In genomic region chr3:134693804-134694203, GRCh38 we compare ENCODE assay signal across 18 cellular contexts. TPM values are rescaled to one million over a fixed set of nuclear protein-coding genes. Genes with fewer than 3 reads are reported as not detected.
DNase-seq lines count a peak whose midpoint lies in the region; ATAC-seq and TF ChIP-seq lines count a peak whose summit lies in the region.
"Had no signal": no experiment of that assay in that cellular context is flagged by ENCODE, and none has a peak within 500 bp of the region (broad histone marks: within the 10 kb centered on the region; RNA-seq: fewer than 3 reads in every experiment).

No MANE protein-coding gene starts in this region.

- H3K9me3 ChIP-seq in left ventricle myocardium inferior (replicated peaks) (no peaks in the 10 kb centered on the region), psoas muscle (no peaks in the 10 kb centered on the region)
- H3K9me3 ChIP-seq: BE2C had no signal

- no peak for TF ChIP-seq CTCF in left ventricle myocardium inferior (IDR thresholded peaks at IDR 0.05; ENCODE audit: borderline replicate concordance)
- no peak for TF ChIP-seq CTCF in psoas muscle (IDR thresholded peaks at IDR 0.05)

- ATAC-seq in psoas muscle, result peak; percentile 29 to 65 (median 42)
- ATAC-seq in HG03097 (IDR thresholded peaks at IDR 0.05; ENCODE audit: low FRiP score, unreplicated experiment), result no peak
- ATAC-seq in activated T-cell treated with anti-CD3 and anti-CD28 coated beads, Interleukin-2, amount 50 U/mL, for 4 hours, result no peak

- H3K27ac ChIP-seq in left ventricle myocardium inferior (replicated peaks) (peak overlapping the region; percentile 87), psoas muscle (no peak overlapping the region)
- H3K27ac ChIP-seq: PC-9 had no signal

- intact Hi-C loops in left ventricle myocardium inferior (cut with micrococcal nuclease), result no loop called here
- intact Hi-C loops in psoas muscle (cut with DNase I), result no loop called here

- H3K4me3 ChIP-seq in left ventricle myocardium inferior (no peak overlapping the region), psoas muscle (no peak overlapping the region)
- H3K4me3 ChIP-seq: GM23338, PC-9 had no signal

- H3K4me1 ChIP-seq in left ventricle myocardium inferior (peaks cover 43% of the 10 kb centered on the region), psoas muscle (peaks cover 23% of the 10 kb centered on the region)
- H3K4me1 ChIP-seq: BE2C had no signal

- H3K4me1 Mint-ChIP-seq in activated T-cell treated with anti-CD3 and anti-CD28 coated beads, Interleukin-2, amount 50 U/mL, for 4 hours (ENCODE audit: low read depth), result no peaks in the 10 kb centered on the region

- no peaks in the 10 kb centered on the region for H3K9me3 Mint-ChIP-seq in activated T-cell treated with anti-CD3 and anti-CD28 coated beads, Interleukin-2, amount 50 U/mL, for 4 hours
- H3K9me3 Mint-ChIP-seq: CD4-positive, alpha-beta T cell; GM23338 had no signal

- peaks cover 2% of the 10 kb centered on the region for H3K27me3 Mint-ChIP-seq in activated T-cell treated with anti-CD3 and anti-CD28 coated beads, Interleukin-2, amount 50 U/mL, for 4 hours (ENCODE audit: low read depth)

- H3K4me3 Mint-ChIP-seq in activated T-cell treated with anti-CD3 and anti-CD28 coated beads, Interleukin-2, amount 50 U/mL, for 4 hours, result no peak overlapping the region
- H3K4me3 Mint-ChIP-seq: CD4-positive, alpha-beta T cell; GM23338 had no signal

- WGBS in psoas muscle, 3 donors, result 33 to 42% (median 35%) methylated on average over 7 of the region's 7 CpGs

- DNase-seq in M059J (ENCODE audit: low read depth), result peak; percentile 69
- peak; percentile 16 for DNase-seq in astrocyte of the hippocampus (ENCODE audit: low read depth, low spot score)
- peak; percentile 80 for DNase-seq in left ventricle myocardium inferior
- DNase-seq in psoas muscle, result no peak
- DNase-seq in activated effector memory CD4-positive, alpha-beta T cell treated with Interleukin-2 at 50 U/mL for 16 hours, result no peak
- DNase-seq in activated T-cell treated with anti-CD3 and anti-CD28 coated beads, Interleukin-2, amount 50 U/mL, for 4 hours, result no peak
- DNase-seq in NCI-H2029 treated with DMSO at 0.1 percent for 48 hours (lab: John Stamatoyannopoulos, UW), result no peak
- DNase-seq: BE2C; Calu3; CD4-positive, alpha-beta T cell; DMS79 treated with DMSO at 0.1 percent for 48 hours; NCI-H1436; NCI-H2029; NCI-H510A; NCI-H774; PC-9 had no signal

- no peaks in the 10 kb centered on the region for H3K36me3 Mint-ChIP-seq in activated T-cell treated with anti-CD3 and anti-CD28 coated beads, Interleukin-2, amount 50 U/mL, for 4 hours (ENCODE audit: insufficient read depth)

- H3K36me3 ChIP-seq in left ventricle myocardium inferior, result no peaks in the 10 kb centered on the region
- H3K36me3 ChIP-seq in psoas muscle (ENCODE audit: insufficient read depth in 1 of 2, low read depth in 1 of 2), result no peaks in the 10 kb centered on the region
- H3K36me3 ChIP-seq: BE2C had no signal

- no peaks in the 10 kb centered on the region for H3K27me3 ChIP-seq in left ventricle myocardium inferior (ENCODE audit: low read depth)
- no peaks in the 10 kb centered on the region for H3K27me3 ChIP-seq in psoas muscle (ENCODE audit: insufficient read depth in 3 of 3, low read length in 2 of 3)

RNA-seq across cellular contexts. Expression of gene KY, which starts 43.0 kb away (rescaled TPM):
- 0.66 and 0.76 TPM in 2 replicates for total RNA-seq in M059J (2014; rRNA removed; shearing (Covaris generic))
- total RNA-seq in left ventricle myocardium inferior (12.1 TPM), psoas muscle (1 to 10 TPM; 1.8 to 6.7 (median 4.2) TPM)
- polyA plus RNA-seq in psoas muscle, result 1 to 10 TPM in 1 of 3 donors, under 1 TPM in 1, not detected in 1; 0.30 to 1.1 TPM
- total RNA-seq in activated T-cell treated with anti-CD3 and anti-CD28 coated beads, Interleukin-2, amount 50 U/mL, for 4 hours, result not detected
- total RNA-seq: Calu3; CD4-positive, alpha-beta T cell; GM23338; PC-9 had no signal
- polyA plus RNA-seq: GM23338 had no signal

Comparison
In these comparisons a context has a peak if more than half of its experiments do, and no peak if none do; other contexts are left out.
1. DNase-seq: peak in M059J (single experiment), astrocyte of the hippocampus (single experiment) and left ventricle myocardium inferior (single experiment); none in psoas muscle (0 of 2), activated effector memory CD4-positive, alpha-beta T cell treated with Interleukin-2 at 50 U/mL for 16 hours (single experiment), activated T-cell treated with anti-CD3 and anti-CD28 coated beads, Interleukin-2, amount 50 U/mL, for 4 hours (single experiment) and NCI-H2029 treated with DMSO at 0.1 percent for 48 hours (single experiment).
2. ATAC-seq: peak in psoas muscle (4 of 4); none in HG03097 (single experiment) and activated T-cell treated with anti-CD3 and anti-CD28 coated beads, Interleukin-2, amount 50 U/mL, for 4 hours (0 of 2).